Comparison of ENCODE assay signal across 2 cellular contexts in the genomic region with DNA sequence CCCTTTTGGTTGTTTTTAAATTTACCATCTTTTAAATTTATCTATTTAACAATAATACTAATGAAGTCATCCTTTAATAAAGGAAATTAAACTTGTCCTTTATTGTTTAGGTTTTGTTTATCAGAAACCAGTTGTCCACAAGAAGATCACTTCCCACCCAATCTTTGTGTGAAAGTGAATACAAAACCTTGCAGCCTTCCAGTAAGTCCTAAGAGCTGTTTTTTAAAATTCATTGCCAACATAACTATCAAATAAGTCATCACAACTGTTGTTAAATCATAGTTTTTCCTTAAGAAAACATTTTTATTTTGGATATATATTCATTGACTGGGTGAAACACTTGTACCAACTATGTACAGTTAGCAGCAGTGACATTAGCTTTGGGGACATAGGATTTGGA.
TF ChIP-seq lines count a peak whose summit lies in the region.

No MANE protein-coding gene starts in this region.

TF ChIP-seq in A549, 52 proteins besides CTCF, POLR2A, EP300 and RAD21 (continued from another document):
- no peak for TF ChIP-seq REST (IDR thresholded peaks at IDR 0.05)

TF ChIP-seq in IMR-90, 13 proteins besides CTCF, POLR2A, EP300 and RAD21 (continued from another document):
- TF ChIP-seq, protein P1, sequence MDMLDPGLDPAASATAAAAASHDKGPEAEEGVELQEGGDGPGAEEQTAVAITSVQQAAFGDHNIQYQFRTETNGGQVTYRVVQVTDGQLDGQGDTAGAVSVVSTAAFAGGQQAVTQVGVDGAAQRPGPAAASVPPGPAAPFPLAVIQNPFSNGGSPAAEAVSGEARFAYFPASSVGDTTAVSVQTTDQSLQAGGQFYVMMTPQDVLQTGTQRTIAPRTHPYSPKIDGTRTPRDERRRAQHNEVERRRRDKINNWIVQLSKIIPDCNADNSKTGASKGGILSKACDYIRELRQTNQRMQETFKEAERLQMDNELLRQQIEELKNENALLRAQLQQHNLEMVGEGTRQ (IDR thresholded peaks at IDR 0.05; ENCODE audit: low read depth, low read length) = no peak
- TF ChIP-seq SMC3 (IDR thresholded peaks at IDR 0.05; ENCODE audit: low read depth, low read length) = no peak
- no peak for TF ChIP-seq MAFK (IDR thresholded peaks at IDR 0.05; ENCODE audit: low read depth, low read length)
- no peak for TF ChIP-seq CHD1 (IDR thresholded peaks at IDR 0.05; ENCODE audit: low read depth, low read length)
TF ChIP-seq in IMR-90: peak in this region for 0.
